1 cellular context compared by ENCODE assay signal in the genomic region with DNA sequence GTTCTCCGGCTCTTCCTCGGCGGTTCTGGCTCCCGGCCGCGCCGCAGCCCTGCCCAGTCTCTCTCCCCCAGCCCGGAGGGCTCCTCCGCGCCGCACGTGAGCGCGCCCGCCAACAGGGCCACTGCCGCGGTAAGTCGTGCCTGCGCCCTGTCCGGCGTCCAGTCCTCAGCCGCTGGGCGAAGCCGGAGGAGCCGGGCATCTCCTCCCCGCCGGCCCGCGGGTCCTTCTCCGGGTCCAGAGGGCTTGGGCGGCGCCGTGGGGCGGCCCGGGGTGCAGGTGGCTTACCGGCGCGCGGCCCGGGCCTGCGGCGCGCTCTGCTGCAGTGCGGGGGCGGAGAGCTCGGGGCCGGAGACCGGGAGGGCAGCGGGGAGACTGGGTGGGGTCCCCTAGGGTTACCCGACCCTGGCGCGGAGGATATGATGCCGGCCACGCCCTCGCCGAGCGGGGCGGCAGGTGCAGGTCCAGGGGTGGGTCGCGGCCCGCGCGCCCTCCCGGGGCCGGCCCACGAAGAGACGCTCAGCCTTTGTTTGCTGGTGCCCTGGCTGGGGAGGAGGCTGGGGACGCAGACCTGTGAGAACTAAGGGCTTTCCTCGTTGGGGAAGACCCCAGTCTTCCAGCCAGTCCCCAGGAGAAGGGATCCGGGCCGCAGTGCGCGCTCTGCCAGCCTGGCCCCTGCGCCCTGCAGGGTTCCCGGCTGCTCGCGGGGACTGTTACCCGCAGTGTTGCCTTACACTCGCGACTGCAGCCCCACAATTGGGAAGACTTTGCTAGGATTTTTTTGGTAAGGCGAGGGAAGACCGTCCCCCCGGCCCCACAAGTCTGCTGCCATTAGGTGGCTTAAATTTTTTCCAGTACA.
TF ChIP-seq lines count a peak whose summit lies in the region.

A gene with protein sequence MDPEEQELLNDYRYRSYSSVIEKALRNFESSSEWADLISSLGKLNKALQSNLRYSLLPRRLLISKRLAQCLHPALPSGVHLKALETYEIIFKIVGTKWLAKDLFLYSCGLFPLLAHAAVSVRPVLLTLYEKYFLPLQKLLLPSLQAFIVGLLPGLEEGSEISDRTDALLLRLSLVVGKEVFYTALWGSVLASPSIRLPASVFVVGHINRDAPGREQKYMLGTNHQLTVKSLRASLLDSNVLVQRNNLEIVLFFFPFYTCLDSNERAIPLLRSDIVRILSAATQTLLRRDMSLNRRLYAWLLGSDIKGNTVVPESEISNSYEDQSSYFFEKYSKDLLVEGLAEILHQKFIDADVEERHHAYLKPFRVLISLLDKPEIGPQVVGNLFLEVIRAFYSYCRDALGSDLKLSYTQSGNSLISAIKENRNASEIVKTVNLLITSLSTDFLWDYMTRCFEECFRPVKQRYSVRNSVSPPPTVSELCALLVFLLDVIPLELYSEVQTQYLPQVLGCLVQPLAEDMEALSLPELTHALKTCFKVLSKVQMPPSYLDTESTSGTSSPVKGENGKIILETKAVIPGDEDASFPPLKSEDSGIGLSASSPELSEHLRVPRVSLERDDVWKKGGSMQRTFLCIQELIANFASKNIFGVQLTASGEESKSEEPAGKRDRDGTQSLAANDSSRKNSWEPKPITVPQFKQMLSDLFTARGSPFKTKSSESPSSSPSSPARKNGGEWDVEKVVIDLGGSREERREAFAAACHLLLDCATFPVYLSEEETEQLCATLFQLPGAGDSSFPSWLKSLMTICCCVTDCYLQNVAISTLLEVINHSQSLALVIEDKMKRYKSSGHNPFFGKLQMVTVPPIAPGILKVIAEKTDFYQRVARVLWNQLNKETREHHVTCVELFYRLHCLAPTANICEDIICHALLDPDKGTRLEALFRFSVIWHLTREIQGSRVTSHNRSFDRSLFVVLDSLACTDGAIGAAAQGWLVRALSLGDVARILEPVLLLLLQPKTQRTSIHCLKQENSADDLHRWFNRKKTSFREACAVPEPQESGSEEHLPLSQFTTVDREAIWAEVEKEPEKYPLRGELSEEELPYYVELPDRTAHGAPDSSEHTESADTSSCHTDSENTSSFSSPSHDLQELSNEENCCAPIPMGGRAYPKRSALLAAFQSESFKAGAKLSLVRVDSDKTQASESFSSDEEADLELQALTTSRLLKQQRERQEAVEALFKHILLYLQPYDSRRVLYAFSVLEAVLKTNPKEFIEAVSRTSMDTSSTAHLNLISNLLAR (N-terminal part only) (plus strand): TSS at position 10 of the 856 bp plus-strand sequence. CDS start 7,910 bp downstream, outside the sequence.

TF ChIP-seq in GM12878, 131 proteins besides CTCF, POLR2A, EP300 and RAD21 (continued from another document):
- TF ChIP-seq, protein P1, sequence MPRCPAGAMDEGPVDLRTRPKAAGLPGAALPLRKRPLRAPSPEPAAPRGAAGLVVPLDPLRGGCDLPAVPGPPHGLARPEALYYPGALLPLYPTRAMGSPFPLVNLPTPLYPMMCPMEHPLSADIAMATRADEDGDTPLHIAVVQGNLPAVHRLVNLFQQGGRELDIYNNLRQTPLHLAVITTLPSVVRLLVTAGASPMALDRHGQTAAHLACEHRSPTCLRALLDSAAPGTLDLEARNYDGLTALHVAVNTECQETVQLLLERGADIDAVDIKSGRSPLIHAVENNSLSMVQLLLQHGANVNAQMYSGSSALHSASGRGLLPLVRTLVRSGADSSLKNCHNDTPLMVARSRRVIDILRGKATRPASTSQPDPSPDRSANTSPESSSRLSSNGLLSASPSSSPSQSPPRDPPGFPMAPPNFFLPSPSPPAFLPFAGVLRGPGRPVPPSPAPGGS (IDR thresholded peaks at IDR 0.05; ENCODE audit: borderline replicate concordance, insufficient read depth, low read depth, low read length, poor library complexity, severe bottlenecking), result no peak
- TF ChIP-seq EGR1 (IDR thresholded peaks at IDR 0.05; ENCODE audit: borderline replicate concordance in 1 of 2, low read depth in 2 of 2, low read length in 2 of 2) (peak in 1 of 2 experiments; percentile 97; a peak in 2 of 3 replicates), POLR2AphosphoS2 (IDR thresholded peaks at IDR 0.05; ENCODE audit: low read depth, low read length) (no peak), JUNB (IDR thresholded peaks at IDR 0.05) (no peak), NR2F1 (conservative IDR thresholded peaks at IDR 0.05) (peak; percentile 49), TAF1 (IDR thresholded peaks at IDR 0.05; ENCODE audit: borderline replicate concordance, low read depth, low read length) (no peak), POU2F2 (IDR thresholded peaks at IDR 0.05; ENCODE audit: borderline replicate concordance, low read depth, low read length) (no peak), ZNF217 (IDR thresholded peaks at IDR 0.05) (no peak), ZBED1 (IDR thresholded peaks at IDR 0.05; ENCODE audit: borderline replicate concordance) (no peak), SMAD1 (IDR thresholded peaks at IDR 0.05; ENCODE audit: low read depth, partially characterized antibody) (no peak), STAT3 (IDR thresholded peaks at IDR 0.05; ENCODE audit: low read depth, low read length) (no peak), ZSCAN29 (IDR thresholded peaks at IDR 0.05) (no peak), CHD4 (IDR thresholded peaks at IDR 0.05) (no peak), TCF3 (IDR thresholded peaks at IDR 0.05; ENCODE audit: borderline replicate concordance, insufficient read depth, low read depth, low read length) (no peak), SRF (IDR thresholded peaks at IDR 0.05; ENCODE audit: low read depth in 2 of 2, low read length in 2 of 2) (no peak), KLF5 (IDR thresholded peaks at IDR 0.05; ENCODE audit: partially characterized antibody) (no peak), ATF7 (IDR thresholded peaks at IDR 0.05; ENCODE audit: low read depth) (no peak), BACH1 (IDR thresholded peaks at IDR 0.05; ENCODE audit: borderline replicate concordance) (peak; percentile 46; the same call in 1 of the 2 replicates), CHD2 (IDR thresholded peaks at IDR 0.05; ENCODE audit: borderline replicate concordance, low read depth, low read length) (no peak), SMARCA5 (IDR thresholded peaks at IDR 0.05) (0 out of 2 replicates have a peak, but pooled peaks have one; percentile 59), HDAC6 (IDR thresholded peaks at IDR 0.05; ENCODE audit: unreplicated experiment) (peak; percentile 62), ZNF207 (IDR thresholded peaks at IDR 0.05; ENCODE audit: borderline replicate concordance) (peak; percentile 80; the same call in 1 of the 2 replicates), BHLHE40 (IDR thresholded peaks at IDR 0.05; ENCODE audit: borderline replicate concordance in 1 of 2, low read depth in 2 of 2, low read length in 1 of 2) (peak; percentile 49 to 92), DPF2 (IDR thresholded peaks at IDR 0.05) (peak; percentile 85), GATAD2B (conservative IDR thresholded peaks at IDR 0.05; ENCODE audit: low read depth) (peak; percentile 89), SMAD5 (IDR thresholded peaks at IDR 0.05; ENCODE audit: low read depth) (no peak), RAD51 (IDR thresholded peaks at IDR 0.05) (no peak), YY1 (IDR thresholded peaks at IDR 0.05; ENCODE audit: low read depth, low read length) (no peak), FOXK2 (IDR thresholded peaks at IDR 0.05) (no peak), ZNF384 (IDR thresholded peaks at IDR 0.05; ENCODE audit: borderline replicate concordance, low read depth, low read length) (no peak), BMI1 (IDR thresholded peaks at IDR 0.05; ENCODE audit: borderline replicate concordance) (no peak), RB1 (IDR thresholded peaks at IDR 0.05; ENCODE audit: borderline replicate concordance) (0 out of 2 replicates have a peak, but pooled peaks have one; percentile 53), LARP7 (IDR thresholded peaks at IDR 0.05) (peak; percentile 84), IKZF1 (conservative IDR thresholded peaks at IDR 0.05) (peak; percentile 81)
- TF ChIP-seq, protein P2, sequence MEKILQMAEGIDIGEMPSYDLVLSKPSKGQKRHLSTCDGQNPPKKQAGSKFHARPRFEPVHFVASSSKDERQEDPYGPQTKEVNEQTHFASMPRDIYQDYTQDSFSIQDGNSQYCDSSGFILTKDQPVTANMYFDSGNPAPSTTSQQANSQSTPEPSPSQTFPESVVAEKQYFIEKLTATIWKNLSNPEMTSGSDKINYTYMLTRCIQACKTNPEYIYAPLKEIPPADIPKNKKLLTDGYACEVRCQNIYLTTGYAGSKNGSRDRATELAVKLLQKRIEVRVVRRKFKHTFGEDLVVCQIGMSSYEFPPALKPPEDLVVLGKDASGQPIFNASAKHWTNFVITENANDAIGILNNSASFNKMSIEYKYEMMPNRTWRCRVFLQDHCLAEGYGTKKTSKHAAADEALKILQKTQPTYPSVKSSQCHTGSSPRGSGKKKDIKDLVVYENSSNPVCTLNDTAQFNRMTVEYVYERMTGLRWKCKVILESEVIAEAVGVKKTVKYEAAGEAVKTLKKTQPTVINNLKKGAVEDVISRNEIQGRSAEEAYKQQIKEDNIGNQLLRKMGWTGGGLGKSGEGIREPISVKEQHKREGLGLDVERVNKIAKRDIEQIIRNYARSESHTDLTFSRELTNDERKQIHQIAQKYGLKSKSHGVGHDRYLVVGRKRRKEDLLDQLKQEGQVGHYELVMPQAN (conservative IDR thresholded peaks at IDR 0.05), result peak; percentile 80
- TF ChIP-seq, protein P3, sequence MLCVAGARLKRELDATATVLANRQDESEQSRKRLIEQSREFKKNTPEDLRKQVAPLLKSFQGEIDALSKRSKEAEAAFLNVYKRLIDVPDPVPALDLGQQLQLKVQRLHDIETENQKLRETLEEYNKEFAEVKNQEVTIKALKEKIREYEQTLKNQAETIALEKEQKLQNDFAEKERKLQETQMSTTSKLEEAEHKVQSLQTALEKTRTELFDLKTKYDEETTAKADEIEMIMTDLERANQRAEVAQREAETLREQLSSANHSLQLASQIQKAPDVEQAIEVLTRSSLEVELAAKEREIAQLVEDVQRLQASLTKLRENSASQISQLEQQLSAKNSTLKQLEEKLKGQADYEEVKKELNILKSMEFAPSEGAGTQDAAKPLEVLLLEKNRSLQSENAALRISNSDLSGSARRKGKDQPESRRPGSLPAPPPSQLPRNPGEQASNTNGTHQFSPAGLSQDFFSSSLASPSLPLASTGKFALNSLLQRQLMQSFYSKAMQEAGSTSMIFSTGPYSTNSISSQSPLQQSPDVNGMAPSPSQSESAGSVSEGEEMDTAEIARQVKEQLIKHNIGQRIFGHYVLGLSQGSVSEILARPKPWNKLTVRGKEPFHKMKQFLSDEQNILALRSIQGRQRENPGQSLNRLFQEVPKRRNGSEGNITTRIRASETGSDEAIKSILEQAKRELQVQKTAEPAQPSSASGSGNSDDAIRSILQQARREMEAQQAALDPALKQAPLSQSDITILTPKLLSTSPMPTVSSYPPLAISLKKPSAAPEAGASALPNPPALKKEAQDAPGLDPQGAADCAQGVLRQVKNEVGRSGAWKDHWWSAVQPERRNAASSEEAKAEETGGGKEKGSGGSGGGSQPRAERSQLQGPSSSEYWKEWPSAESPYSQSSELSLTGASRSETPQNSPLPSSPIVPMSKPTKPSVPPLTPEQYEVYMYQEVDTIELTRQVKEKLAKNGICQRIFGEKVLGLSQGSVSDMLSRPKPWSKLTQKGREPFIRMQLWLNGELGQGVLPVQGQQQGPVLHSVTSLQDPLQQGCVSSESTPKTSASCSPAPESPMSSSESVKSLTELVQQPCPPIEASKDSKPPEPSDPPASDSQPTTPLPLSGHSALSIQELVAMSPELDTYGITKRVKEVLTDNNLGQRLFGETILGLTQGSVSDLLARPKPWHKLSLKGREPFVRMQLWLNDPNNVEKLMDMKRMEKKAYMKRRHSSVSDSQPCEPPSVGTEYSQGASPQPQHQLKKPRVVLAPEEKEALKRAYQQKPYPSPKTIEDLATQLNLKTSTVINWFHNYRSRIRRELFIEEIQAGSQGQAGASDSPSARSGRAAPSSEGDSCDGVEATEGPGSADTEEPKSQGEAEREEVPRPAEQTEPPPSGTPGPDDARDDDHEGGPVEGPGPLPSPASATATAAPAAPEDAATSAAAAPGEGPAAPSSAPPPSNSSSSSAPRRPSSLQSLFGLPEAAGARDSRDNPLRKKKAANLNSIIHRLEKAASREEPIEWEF (IDR thresholded peaks at IDR 0.05; ENCODE audit: insufficient replicate concordance, low read depth, low read length), result no peak
- TF ChIP-seq, protein P4, sequence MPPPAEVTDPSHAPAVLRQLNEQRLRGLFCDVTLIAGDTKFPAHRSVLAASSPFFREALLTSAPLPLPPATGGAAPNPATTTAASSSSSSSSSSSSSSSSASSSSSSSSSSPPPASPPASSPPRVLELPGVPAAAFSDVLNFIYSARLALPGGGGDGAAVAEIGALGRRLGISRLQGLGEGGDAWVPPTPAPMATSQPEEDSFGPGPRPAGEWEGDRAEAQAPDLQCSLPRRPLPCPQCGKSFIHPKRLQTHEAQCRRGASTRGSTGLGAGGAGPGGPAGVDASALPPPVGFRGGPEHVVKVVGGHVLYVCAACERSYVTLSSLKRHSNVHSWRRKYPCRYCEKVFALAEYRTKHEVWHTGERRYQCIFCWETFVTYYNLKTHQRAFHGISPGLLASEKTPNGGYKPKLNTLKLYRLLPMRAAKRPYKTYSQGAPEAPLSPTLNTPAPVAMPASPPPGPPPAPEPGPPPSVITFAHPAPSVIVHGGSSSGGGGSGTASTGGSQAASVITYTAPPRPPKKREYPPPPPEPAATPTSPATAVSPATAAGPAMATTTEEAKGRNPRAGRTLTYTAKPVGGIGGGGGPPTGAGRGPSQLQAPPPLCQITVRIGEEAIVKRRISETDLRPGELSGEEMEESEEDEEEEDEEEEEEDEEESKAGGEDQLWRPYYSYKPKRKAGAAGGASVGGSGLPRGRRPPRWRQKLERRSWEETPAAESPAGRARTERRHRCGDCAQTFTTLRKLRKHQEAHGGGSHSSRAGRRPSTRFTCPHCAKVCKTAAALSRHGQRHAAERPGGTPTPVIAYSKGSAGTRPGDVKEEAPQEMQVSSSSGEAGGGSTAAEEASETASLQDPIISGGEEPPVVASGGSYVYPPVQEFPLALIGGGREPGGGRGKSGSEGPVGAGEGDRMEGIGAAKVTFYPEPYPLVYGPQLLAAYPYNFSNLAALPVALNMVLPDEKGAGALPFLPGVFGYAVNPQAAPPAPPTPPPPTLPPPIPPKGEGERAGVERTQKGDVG (CRISPR knock-in tag; IDR thresholded peaks at IDR 0.05), result no peak
- TF ChIP-seq, protein P5, sequence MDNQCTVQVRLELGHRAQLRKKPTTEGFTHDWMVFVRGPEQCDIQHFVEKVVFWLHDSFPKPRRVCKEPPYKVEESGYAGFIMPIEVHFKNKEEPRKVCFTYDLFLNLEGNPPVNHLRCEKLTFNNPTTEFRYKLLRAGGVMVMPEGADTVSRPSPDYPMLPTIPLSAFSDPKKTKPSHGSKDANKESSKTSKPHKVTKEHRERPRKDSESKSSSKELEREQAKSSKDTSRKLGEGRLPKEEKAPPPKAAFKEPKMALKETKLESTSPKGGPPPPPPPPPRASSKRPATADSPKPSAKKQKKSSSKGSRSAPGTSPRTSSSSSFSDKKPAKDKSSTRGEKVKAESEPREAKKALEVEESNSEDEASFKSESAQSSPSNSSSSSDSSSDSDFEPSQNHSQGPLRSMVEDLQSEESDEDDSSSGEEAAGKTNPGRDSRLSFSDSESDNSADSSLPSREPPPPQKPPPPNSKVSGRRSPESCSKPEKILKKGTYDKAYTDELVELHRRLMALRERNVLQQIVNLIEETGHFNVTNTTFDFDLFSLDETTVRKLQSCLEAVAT (IDR thresholded peaks at IDR 0.05), result no peak
- TF ChIP-seq, protein P6, sequence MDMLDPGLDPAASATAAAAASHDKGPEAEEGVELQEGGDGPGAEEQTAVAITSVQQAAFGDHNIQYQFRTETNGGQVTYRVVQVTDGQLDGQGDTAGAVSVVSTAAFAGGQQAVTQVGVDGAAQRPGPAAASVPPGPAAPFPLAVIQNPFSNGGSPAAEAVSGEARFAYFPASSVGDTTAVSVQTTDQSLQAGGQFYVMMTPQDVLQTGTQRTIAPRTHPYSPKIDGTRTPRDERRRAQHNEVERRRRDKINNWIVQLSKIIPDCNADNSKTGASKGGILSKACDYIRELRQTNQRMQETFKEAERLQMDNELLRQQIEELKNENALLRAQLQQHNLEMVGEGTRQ (IDR thresholded peaks at IDR 0.05; ENCODE audit: borderline replicate concordance, low read depth, low read length), result no peak
